Comparison of ENCODE assay signal across 1 cellular context in genomic region chr18:77052656-77053309, GRCh38.
TF ChIP-seq lines count a peak whose summit lies in the region.

No MANE protein-coding gene starts in this region.

TF ChIP-seq in GM23338, 12 proteins besides CTCF, POLR2A, EP300 and RAD21 (continued from another document):
- TF ChIP-seq ZNF462 (CRISPR knock-in tag; IDR thresholded peaks at IDR 0.05), result no peak
- no peak for TF ChIP-seq STAT1 (IDR thresholded peaks at IDR 0.05; ENCODE audit: unreplicated experiment)
- no peak for TF ChIP-seq NANOG (IDR thresholded peaks at IDR 0.05; ENCODE audit: borderline replicate concordance)
- no peak for TF ChIP-seq EZH2 (IDR thresholded peaks at IDR 0.05; ENCODE audit: low read depth, unreplicated experiment)
- TF ChIP-seq ETS1 (IDR thresholded peaks at IDR 0.05), result no peak
- no peak for TF ChIP-seq CREB1 (CRISPR knock-in tag; IDR thresholded peaks at IDR 0.05; ENCODE audit: low read depth)
- no peak for TF ChIP-seq JUNB (IDR thresholded peaks at IDR 0.05; ENCODE audit: unreplicated experiment)
- no peak for TF ChIP-seq ZNF331 (CRISPR knock-in tag; IDR thresholded peaks at IDR 0.05; ENCODE audit: low read depth)
- TF ChIP-seq POLR2AphosphoS5 (IDR thresholded peaks at IDR 0.05; ENCODE audit: low read depth), result no peak
- no peak for TF ChIP-seq EZH2phosphoT487 (IDR thresholded peaks at IDR 0.05; ENCODE audit: unreplicated experiment)
